In the genomic region with DNA sequence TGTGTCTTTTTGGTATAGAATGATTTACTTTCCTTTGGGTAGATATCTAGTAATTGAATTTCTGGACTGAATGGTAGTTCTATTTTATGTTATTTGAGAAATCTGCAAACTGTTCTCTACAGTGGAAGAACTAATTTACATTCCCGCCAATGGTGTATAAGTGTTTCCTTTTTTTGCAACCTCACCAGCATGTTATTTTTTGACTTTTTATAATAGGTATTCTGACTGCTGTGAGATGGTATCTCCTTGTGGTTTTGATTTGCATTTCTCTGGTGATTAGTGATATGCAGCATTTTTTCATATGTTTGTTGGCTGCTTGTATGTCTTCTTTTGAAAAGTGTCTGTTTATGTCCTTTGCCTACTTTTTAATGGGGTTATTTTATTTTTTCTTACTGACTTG, we compare ENCODE assay signal across 31 cellular contexts.
"Had no signal": no experiment of that assay in that cellular context is flagged by ENCODE, and none has a peak within 500 bp of the region (broad histone marks: within the 10 kb centered on the region; RNA-seq: fewer than 3 reads in every experiment).

No MANE protein-coding gene starts in this region.

- H3K27me3 Mint-ChIP-seq: activated CD4-positive, alpha-beta memory T cell treated with anti-CD3 and anti-CD28 coated beads for 36 hours; activated CD4-positive, alpha-beta T cell treated with anti-CD3 and anti-CD28 coated beads for 36 hours; activated CD4-positive, alpha-beta T cell treated with anti-CD3 and anti-CD28 coated beads, Interleukin-2, amount 10 ng/mL, durations not matched to agents 24 days and 14 days; activated naive CD8-positive, alpha-beta T cell; activated T-cell treated with anti-CD3 and anti-CD28 coated beads, Interleukin-2, amount 50 U/mL, for 24 hours; effector memory CD8-positive, alpha-beta T cell had no signal

- H3K4me1 ChIP-seq: body of pancreas, esophagus squamous epithelium, gastroesophageal sphincter, heart right ventricle had no signal

- H3K27me3 ChIP-seq: body of pancreas, esophagus squamous epithelium, gastroesophageal sphincter, heart right ventricle, hepatocyte had no signal

- H3K36me3 Mint-ChIP-seq: activated CD4-positive, alpha-beta memory T cell treated with anti-CD3 and anti-CD28 coated beads for 36 hours; activated naive CD8-positive, alpha-beta T cell had no signal

- H3K36me3 ChIP-seq: esophagus squamous epithelium, gastroesophageal sphincter, heart right ventricle had no signal

- H3K27ac Mint-ChIP-seq: activated CD4-positive, alpha-beta memory T cell treated with anti-CD3 and anti-CD28 coated beads for 36 hours; activated CD4-positive, alpha-beta T cell treated with anti-CD3 and anti-CD28 coated beads for 36 hours; activated CD4-positive, alpha-beta T cell treated with anti-CD3 and anti-CD28 coated beads, Interleukin-2, amount 10 ng/mL, durations not matched to agents 24 days and 14 days; activated CD8-positive, alpha-beta T cell treated with anti-CD3 and anti-CD28 coated beads, Interleukin-2, amount 10 ng/mL, durations not matched to agents 7 days and 5 days; activated naive CD8-positive, alpha-beta T cell; activated T-cell treated with anti-CD3 and anti-CD28 coated beads, Interleukin-2, amount 50 U/mL, for 24 hours; activated T-cell treated with anti-CD3 and anti-CD28 coated beads, Interleukin-2, amount 50 U/mL, for 72 hours; effector memory CD8-positive, alpha-beta T cell had no signal

- H3K27ac ChIP-seq: body of pancreas, esophagus squamous epithelium, gastroesophageal sphincter, heart right ventricle, hepatocyte had no signal

- DNase-seq: activated CD4-positive, alpha-beta memory T cell treated with anti-CD3 and anti-CD28 coated beads for 36 hours; activated CD4-positive, alpha-beta T cell treated with anti-CD3 and anti-CD28 coated beads for 36 hours; activated CD4-positive, alpha-beta T cell treated with anti-CD3 and anti-CD28 coated beads, Interleukin-2, amount 10 ng/mL, durations not matched to agents 24 days and 14 days; activated CD4-positive, CD25-positive, alpha-beta regulatory T cell; activated CD4-positive, CD25-positive, alpha-beta regulatory T cell treated with anti-CD3 and anti-CD28 coated beads, Interleukin-2, amount 50 U/mL, for 72 hours; activated CD8-positive, alpha-beta memory T cell treated with anti-CD3 and anti-CD28 coated beads, Interleukin-2, amount 50 U/mL, for 48 hours; activated CD8-positive, alpha-beta T cell treated with anti-CD3 and anti-CD28 coated beads, Interleukin-2, amount 10 ng/mL, durations not matched to agents 7 days and 5 days; activated effector memory CD4-positive, alpha-beta T cell treated with Interleukin-2 at 50 U/mL for 16 hours; activated gamma-delta T cell treated with Interleukin-2 at 50 U/mL for 16 hours; activated naive CD4-positive, alpha-beta T cell treated with anti-CD3 and anti-CD28 coated beads, Interleukin-2, amount 50 U/mL, for 16 hours; activated naive CD4-positive, alpha-beta T cell treated with Interleukin-2 at 50 U/mL for 16 hours; activated T-cell treated with anti-CD3 and anti-CD28 coated beads for 4 hours; activated T-cell treated with anti-CD3 and anti-CD28 coated beads, Interleukin-2, amount 50 U/mL, for 24 hours; activated T-cell treated with anti-CD3 and anti-CD28 coated beads, Interleukin-2, amount 50 U/mL, for 72 hours; amygdala; aorta; body of pancreas; caudate nucleus; cortex of kidney; dermis blood vessel endothelial cell; effector CD4-positive, alpha-beta T cell; effector memory CD8-positive, alpha-beta T cell; erythroblast; esophagus squamous epithelium; foreskin melanocyte; heart right ventricle; T-helper 2 cell had no signal

- ATAC-seq: activated CD4-positive, alpha-beta T cell treated with anti-CD3 and anti-CD28 coated beads for 36 hours; activated CD8-positive, alpha-beta T cell treated with anti-CD3 and anti-CD28 coated beads, Interleukin-2, amount 10 ng/mL, durations not matched to agents 7 days and 5 days; activated T-cell treated with anti-CD3 and anti-CD28 coated beads, Interleukin-2, amount 50 U/mL, for 72 hours; body of pancreas; effector memory CD8-positive, alpha-beta T cell; gastroesophageal sphincter; heart right ventricle had no signal

- H3K9me3 ChIP-seq: body of pancreas, esophagus squamous epithelium, gastroesophageal sphincter, heart right ventricle had no signal

- H3K4me1 Mint-ChIP-seq: activated CD4-positive, alpha-beta T cell treated with anti-CD3 and anti-CD28 coated beads for 36 hours; activated CD4-positive, alpha-beta T cell treated with anti-CD3 and anti-CD28 coated beads, Interleukin-2, amount 10 ng/mL, durations not matched to agents 24 days and 14 days had no signal

- H3K9me3 Mint-ChIP-seq: activated CD4-positive, alpha-beta T cell treated with anti-CD3 and anti-CD28 coated beads, Interleukin-2, amount 10 ng/mL, durations not matched to agents 24 days and 14 days; activated T-cell treated with anti-CD3 and anti-CD28 coated beads, Interleukin-2, amount 50 U/mL, for 72 hours had no signal

- H3K4me2 ChIP-seq: hepatocyte had no signal

- FAIRE-seq: colon had no signal

- H3K79me2 ChIP-seq: hepatocyte had no signal

- H2AFZ ChIP-seq: hepatocyte had no signal

- H3K4me3 Mint-ChIP-seq: activated CD4-positive, alpha-beta memory T cell treated with anti-CD3 and anti-CD28 coated beads for 36 hours; activated CD4-positive, alpha-beta T cell treated with anti-CD3 and anti-CD28 coated beads for 36 hours; activated CD4-positive, alpha-beta T cell treated with anti-CD3 and anti-CD28 coated beads, Interleukin-2, amount 10 ng/mL, durations not matched to agents 24 days and 14 days; activated CD8-positive, alpha-beta T cell treated with anti-CD3 and anti-CD28 coated beads, Interleukin-2, amount 10 ng/mL, durations not matched to agents 7 days and 5 days; activated naive CD8-positive, alpha-beta T cell; activated T-cell treated with anti-CD3 and anti-CD28 coated beads, Interleukin-2, amount 50 U/mL, for 24 hours; activated T-cell treated with anti-CD3 and anti-CD28 coated beads, Interleukin-2, amount 50 U/mL, for 72 hours; effector memory CD8-positive, alpha-beta T cell had no signal

- H3K4me3 ChIP-seq: body of pancreas, esophagus squamous epithelium, gastroesophageal sphincter, heart right ventricle, hepatocyte had no signal
